In the genomic region with DNA sequence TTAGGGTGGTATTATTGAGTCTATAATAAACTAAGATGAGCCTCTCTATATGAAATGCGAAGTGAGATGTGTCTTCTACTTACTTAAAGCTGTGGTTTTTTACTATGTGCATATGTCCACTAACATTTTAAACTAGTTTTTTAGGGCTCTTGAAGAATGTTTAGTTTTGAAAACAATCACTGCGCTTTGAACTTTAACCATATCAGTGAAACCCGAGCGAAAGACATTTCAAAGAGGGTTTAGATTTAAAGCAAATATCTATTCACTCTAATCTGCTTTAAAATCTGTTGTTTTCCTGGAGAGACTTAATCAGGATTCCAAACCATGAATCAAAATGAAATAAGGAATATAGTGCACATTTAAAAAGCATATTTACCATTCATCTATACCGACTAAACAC, we compare ENCODE assay signal across 8 cellular contexts.
"Had no signal": no experiment of that assay in that cellular context is flagged by ENCODE, and none has a peak within 500 bp of the region (broad histone marks: within the 10 kb centered on the region; RNA-seq: fewer than 3 reads in every experiment).

No MANE protein-coding gene starts in this region.

- H3K4me3 ChIP-seq: GM12878 had no signal

- ATAC-seq: GM12878 had no signal

- FAIRE-seq: G401.6, GM12878, GM12891, GM12892, GM18507, GM19239 had no signal

- DNase-seq: GDM1, GF-D8 had no signal
